6 cellular contexts compared by ENCODE assay signal in the genomic region with DNA sequence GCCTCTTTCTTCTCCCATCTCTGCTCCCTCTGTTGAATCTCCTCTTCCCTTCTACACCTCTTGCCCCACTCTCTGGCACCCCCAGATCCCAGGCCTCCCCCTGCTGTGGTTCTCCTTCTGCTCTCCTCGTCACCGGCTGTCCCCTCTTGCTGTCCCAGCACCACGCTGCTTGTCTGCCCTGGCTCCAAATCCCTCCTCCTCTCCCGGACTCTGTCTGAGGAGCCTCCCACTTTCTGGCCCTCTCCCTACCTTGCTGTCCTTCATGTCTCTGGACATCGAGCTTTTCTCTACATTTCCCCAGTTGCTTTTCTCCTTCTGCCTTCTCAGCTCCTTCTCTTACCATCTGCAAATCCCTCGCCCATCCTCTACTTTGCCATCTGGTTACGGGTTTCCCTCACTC. TPM values are rescaled to one million over a fixed set of nuclear protein-coding genes. Genes with fewer than 3 reads are reported as not detected.
DNase-seq lines count a peak whose midpoint lies in the region; ATAC-seq, FAIRE-seq and TF ChIP-seq lines count a peak whose summit lies in the region.

No MANE protein-coding gene starts in this region.

- peaks cover 0 to 2% of the 10 kb centered on the region in 2 donors for H3K27me3 ChIP-seq in small intestine (ENCODE audit: control insufficient read depth in 2 of 2, insufficient read depth in 2 of 2, low read length in 2 of 2)

- peaks cover 0 to 3% of the 10 kb centered on the region in 2 donors for H3K36me3 ChIP-seq in small intestine (ENCODE audit: control insufficient read depth in 2 of 2, insufficient read depth in 2 of 2, low read length in 2 of 2)

- peaks cover 1% of the 10 kb centered on the region for H3K9me3 ChIP-seq in small intestine (ENCODE audit: control insufficient read depth, low read depth)

- FAIRE-seq in small intestine (lab: Jason Lieb, UNC), result no peak

- H3K27ac ChIP-seq in small intestine (ENCODE audit: low read depth in 1 of 2, low read length in 1 of 2), result peak overlapping the region; percentile 4 to 9

- ATAC-seq in HG03521 (IDR thresholded peaks at IDR 0.05; ENCODE audit: unreplicated experiment) (no peak), GM18520 (IDR thresholded peaks at IDR 0.05; ENCODE audit: unreplicated experiment) (no peak)

- 37 to 71% (median 63%) methylated on average over 7 of the region's 7 CpGs for WGBS in small intestine, 3 donors

- H3K4me1 ChIP-seq in small intestine (ENCODE audit: control insufficient read depth in 2 of 2, insufficient read depth in 1 of 2, low read depth in 1 of 2, low read length in 1 of 2), result peaks cover 0 to 7% of the 10 kb centered on the region in 2 donors

- no peak overlapping the region for H3K27ac Mint-ChIP-seq in endothelial cell (ENCODE audit: unreplicated experiment)

- H3K4me3 ChIP-seq in small intestine (ENCODE audit: low read depth in 1 of 2, low read length in 2 of 2), result peak overlapping the region in 1 of 2 donors; percentile 77

- peaks cover 14% of the 10 kb centered on the region for H3K27me3 Mint-ChIP-seq in endothelial cell (ENCODE audit: unreplicated experiment)

- TF ChIP-seq CTCF in endothelial cell (IDR thresholded peaks at IDR 0.05; ENCODE audit: unreplicated experiment), result no peak

- H3K4me1 Mint-ChIP-seq in endothelial cell (ENCODE audit: unreplicated experiment), result peaks cover 25% of the 10 kb centered on the region

- peak; percentile 48 for DNase-seq in OCI-M1 (lab: John Stamatoyannopoulos, UW)
- peak; percentile 9 for DNase-seq in endothelial cell (ENCODE audit: low spot score)
- DNase-seq in small intestine, result no peak
- no peak for DNase-seq in stimulated activated CD8-positive, alpha-beta memory T cell treated with anti-CD3 and anti-CD28 coated beads, Interleukin-4, amount 100 ng/mL, for 48 hours

- peaks cover 31% of the 10 kb centered on the region for H3K36me3 Mint-ChIP-seq in endothelial cell (ENCODE audit: low read depth, unreplicated experiment)

- peaks cover 4% of the 10 kb centered on the region for H3K9me3 Mint-ChIP-seq in endothelial cell (ENCODE audit: unreplicated experiment)

- H3K4me3 Mint-ChIP-seq in endothelial cell (ENCODE audit: unreplicated experiment), result peak overlapping the region; percentile 90

RNA-seq across cellular contexts. Expression of a gene that starts 1.3 kb away (rescaled TPM):
- 14.9 TPM for total RNA-seq in endothelial cell (ENCODE audit: unreplicated experiment)
- polyA plus RNA-seq in small intestine, result 1 to 10 TPM in 2 of 3 donors, under 1 TPM in 1; 0.81 to 2.6 (median 1.1) TPM

RNA-seq across cellular contexts. Expression of a gene that starts 24.9 kb away (rescaled TPM):
- total RNA-seq in endothelial cell (ENCODE audit: unreplicated experiment), result 8.7 TPM
- 1 to 10 TPM in 2 of 3 donors, under 1 TPM in 1; 0.81 to 4.0 (median 2.5) TPM for polyA plus RNA-seq in small intestine

RNA-seq across cellular contexts. Expression of a gene that starts 35.6 kb away (rescaled TPM):
- total RNA-seq in endothelial cell (ENCODE audit: unreplicated experiment), result 3.8 TPM
- 1 to 10 TPM in 2 of 3 donors, not detected in 1; 1.1 to 2.7 TPM for polyA plus RNA-seq in small intestine

RNA-seq across cellular contexts. Expression of a gene that starts 54.4 kb away (rescaled TPM):
- total RNA-seq in endothelial cell (ENCODE audit: unreplicated experiment), result 36.3 TPM
- polyA plus RNA-seq in small intestine, result 1 to 10 TPM; 4.6 to 9.0 (median 8.7) TPM

Comparison
In these comparisons a context has a peak if more than half of its experiments do, and no peak if none do; other contexts are left out.
1. DNase-seq: peak in OCI-M1 (single experiment) and endothelial cell (single experiment); none in small intestine (single experiment) and stimulated activated CD8-positive, alpha-beta memory T cell treated with anti-CD3 and anti-CD28 coated beads, Interleukin-4, amount 100 ng/mL, for 48 hours (single experiment).